Comparison of ENCODE assay signal across 5 cellular contexts in the genomic region with DNA sequence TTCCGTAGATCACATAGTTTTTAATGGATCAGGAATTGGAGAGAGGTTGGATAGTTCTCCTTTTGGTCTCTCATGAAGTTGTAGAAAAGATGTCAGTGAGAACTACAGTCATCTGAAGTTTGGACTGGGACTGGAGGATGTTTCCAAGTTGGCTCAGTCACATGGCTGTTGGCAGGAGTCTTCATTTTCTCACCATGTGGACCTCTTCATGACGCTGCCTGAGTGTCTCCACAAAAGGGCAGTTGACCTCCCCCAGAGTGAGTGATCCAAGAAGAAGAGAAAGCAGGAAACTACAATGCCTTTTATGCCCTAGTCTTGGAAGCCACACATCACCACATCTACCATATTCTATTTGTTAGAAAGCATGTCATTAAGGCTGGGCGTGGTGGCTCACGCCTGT.
"Had no signal": no experiment of that assay in that cellular context is flagged by ENCODE, and none has a peak within 500 bp of the region (broad histone marks: within the 10 kb centered on the region; RNA-seq: fewer than 3 reads in every experiment).

No MANE protein-coding gene starts in this region.

- H3K4me3 Mint-ChIP-seq: GM23338, H9, IgD-negative memory B cell had no signal

- H3K27ac Mint-ChIP-seq: GM23338, H9, IgD-negative memory B cell had no signal

- H3K4me1 Mint-ChIP-seq: GM23338, H9 had no signal

- ATAC-seq: GM23338, HepG2 had no signal

- H3K4me3 ChIP-seq: GM23338 had no signal

- DNase-seq: H9, HCEC 1CT had no signal
